Comparison of ENCODE assay signal across 13 cellular contexts in the genomic region with DNA sequence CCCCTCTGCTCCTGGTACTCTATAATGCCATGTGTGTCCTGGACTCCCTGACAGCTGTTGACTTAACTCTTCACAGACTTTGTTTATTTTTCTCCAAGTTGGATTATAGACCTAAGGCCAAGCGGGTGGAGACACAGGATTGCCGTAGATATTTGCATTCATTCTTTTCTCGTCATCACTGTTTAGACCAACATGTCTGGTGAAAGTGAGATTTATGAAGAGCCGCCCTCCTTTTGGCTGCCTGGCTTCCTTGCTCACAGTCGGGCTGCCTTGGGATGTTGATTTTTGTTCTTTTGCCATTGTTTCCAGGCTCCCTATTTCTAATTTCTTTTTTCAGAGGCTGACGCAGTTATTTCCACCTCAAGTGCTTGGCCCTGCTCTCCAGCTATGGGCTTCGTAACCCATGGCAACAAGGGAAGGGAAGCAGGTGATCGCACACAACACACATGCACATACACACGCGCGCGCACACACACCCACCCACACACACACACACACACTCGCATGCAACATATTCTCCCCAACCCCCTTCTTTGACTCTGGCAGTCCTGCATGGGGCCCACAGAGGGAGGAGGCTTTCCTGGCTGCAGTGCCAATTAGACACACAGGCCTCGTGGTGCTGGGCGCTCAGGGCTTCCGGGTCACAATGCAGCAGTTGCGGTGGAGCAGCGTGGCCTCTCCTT.
DNase-seq lines count a peak whose midpoint lies in the region; ATAC-seq and TF ChIP-seq lines count a peak whose summit lies in the region.
"Had no signal": no experiment of that assay in that cellular context is flagged by ENCODE, and none has a peak within 500 bp of the region (broad histone marks: within the 10 kb centered on the region; RNA-seq: fewer than 3 reads in every experiment).

No MANE protein-coding gene starts in this region.

- H3K9me3 Mint-ChIP-seq in activated CD4-positive, alpha-beta T cell treated with anti-CD3 and anti-CD28 coated beads, Interleukin-2, amount 10 ng/mL, durations not matched to agents 7 days and 5 days, result no peaks in the 10 kb centered on the region
- H3K9me3 Mint-ChIP-seq in naive thymus-derived CD8-positive, alpha-beta T cell, result no peaks in the 10 kb centered on the region
- H3K9me3 Mint-ChIP-seq: activated T-helper 1 cell treated with anti-CD3 and anti-CD28 coated beads, Interleukin-12 subunit alpha, Interleukin-12 subunit beta, Interleukin-2, Interleukin-4 antibody, amounts not matched to agents 30 ng/mL and 10 ng/mL and 1 ng/mL, durations not matched to agents 14 hours and 24 hours and 36 hours; CD8-positive, alpha-beta T cell; mesothelial cell of epicardium had no signal

- no peak for TF ChIP-seq POLR2A in spleen (IDR thresholded peaks at IDR 0.05)

- no peaks in the 10 kb centered on the region for H3K36me3 Mint-ChIP-seq in activated CD4-positive, alpha-beta T cell treated with anti-CD3 and anti-CD28 coated beads, Interleukin-2, amount 10 ng/mL, durations not matched to agents 7 days and 5 days (ENCODE audit: low read depth)
- H3K36me3 Mint-ChIP-seq in naive thymus-derived CD8-positive, alpha-beta T cell, result no peaks in the 10 kb centered on the region
- H3K36me3 Mint-ChIP-seq: CD8-positive, alpha-beta T cell; mesothelial cell of epicardium had no signal

- no peaks in the 10 kb centered on the region for H3K4me1 Mint-ChIP-seq in activated CD4-positive, alpha-beta T cell treated with anti-CD3 and anti-CD28 coated beads, Interleukin-2, amount 10 ng/mL, durations not matched to agents 7 days and 5 days
- H3K4me1 Mint-ChIP-seq in naive thymus-derived CD8-positive, alpha-beta T cell, result peaks cover 0 to 2% (median 0%) of the 10 kb centered on the region in 4 donors

- H3K4me1 ChIP-seq in spleen, result no peaks in the 10 kb centered on the region
- H3K4me1 ChIP-seq: right atrium auricular region had no signal

- H3K36me3 ChIP-seq in spleen, result no peaks in the 10 kb centered on the region
- H3K36me3 ChIP-seq: right atrium auricular region had no signal

- DNase-seq in NCI-H1105 (lab: John Stamatoyannopoulos, UW) (peak; percentile 74), NCI-H69 (lab: John Stamatoyannopoulos, UW) (peak; percentile 23), head of caudate nucleus (peak in 27 of 42 donors; percentile 5 to 66 (median 24)), spleen (peak; percentile 80)
- DNase-seq in activated CD4-positive, alpha-beta T cell treated with anti-CD3 and anti-CD28 coated beads, Interleukin-2, amount 10 ng/mL, durations not matched to agents 7 days and 5 days, result no peak
- DNase-seq in naive thymus-derived CD8-positive, alpha-beta T cell, result no peak
- DNase-seq: activated CD4-positive, alpha-beta T cell treated with anti-CD3 and anti-CD28 coated beads for 1 hour; CD8-positive, alpha-beta T cell; KBM-7 had no signal

- CTCF ChIA-PET in activated CD4-positive, alpha-beta T cell treated with anti-CD3 and anti-CD28 coated beads, Interleukin-2, amount 10 ng/mL, durations not matched to agents 7 days and 5 days (lab: Charles Lee), result interaction anchor here (1.8 kb wide), 1 partner anchor 11 kb away, joined by 6 read pairs; no protein-coding TSS in a partner anchor

- intact Hi-C loops in head of caudate nucleus (cut with DNase I) (no loop called here), spleen (cut with DNase I; ENCODE audit: low total_unique reads) (no loop called here)

- no peaks in the 10 kb centered on the region for H3K9me3 ChIP-seq in spleen
- H3K9me3 ChIP-seq: right atrium auricular region had no signal

- ATAC-seq in GM18907 (IDR thresholded peaks at IDR 0.05; ENCODE audit: unreplicated experiment), result no peak
- ATAC-seq in naive thymus-derived CD8-positive, alpha-beta T cell, result no peak
- ATAC-seq: CD8-positive, alpha-beta T cell had no signal

- no peak overlapping the region for H3K4me3 Mint-ChIP-seq in activated CD4-positive, alpha-beta T cell treated with anti-CD3 and anti-CD28 coated beads, Interleukin-2, amount 10 ng/mL, durations not matched to agents 7 days and 5 days
- H3K4me3 Mint-ChIP-seq in naive thymus-derived CD8-positive, alpha-beta T cell, result no peak overlapping the region
- H3K4me3 Mint-ChIP-seq: activated T-helper 1 cell treated with anti-CD3 and anti-CD28 coated beads, Interleukin-12 subunit alpha, Interleukin-12 subunit beta, Interleukin-2, Interleukin-4 antibody, amounts not matched to agents 30 ng/mL and 10 ng/mL and 1 ng/mL, durations not matched to agents 14 hours and 24 hours and 36 hours; CD8-positive, alpha-beta T cell; mesothelial cell of epicardium had no signal

- H3K27ac Mint-ChIP-seq in activated CD4-positive, alpha-beta T cell treated with anti-CD3 and anti-CD28 coated beads, Interleukin-2, amount 10 ng/mL, durations not matched to agents 7 days and 5 days, result no peak overlapping the region
- no peak overlapping the region for H3K27ac Mint-ChIP-seq in naive thymus-derived CD8-positive, alpha-beta T cell
- H3K27ac Mint-ChIP-seq: activated T-helper 1 cell treated with anti-CD3 and anti-CD28 coated beads, Interleukin-12 subunit alpha, Interleukin-12 subunit beta, Interleukin-2, Interleukin-4 antibody, amounts not matched to agents 30 ng/mL and 10 ng/mL and 1 ng/mL, durations not matched to agents 14 hours and 24 hours and 36 hours; CD8-positive, alpha-beta T cell; mesothelial cell of epicardium had no signal

- POLR2A ChIA-PET in activated CD4-positive, alpha-beta T cell treated with anti-CD3 and anti-CD28 coated beads, Interleukin-2, amount 10 ng/mL, durations not matched to agents 7 days and 5 days (lab: Charles Lee), result no interaction called here
- POLR2A ChIA-PET in naive thymus-derived CD8-positive, alpha-beta T cell (lab: Charles Lee), result no interaction called here

- no peak for TF ChIP-seq CTCF in spleen (IDR thresholded peaks at IDR 0.05 in 8 of 11, conservative IDR thresholded peaks at IDR 0.05 in 3 of 11)

- peak overlapping the region in 6 of 8 donors; percentile 16 to 70 (median 36) for H3K27ac ChIP-seq in spleen
- H3K27ac ChIP-seq: right atrium auricular region had no signal

- peaks cover 0 to 30% (median 0%) of the 10 kb centered on the region in 7 donors for H3K27me3 ChIP-seq in spleen (replicated peaks in 1 of 7)
- H3K27me3 ChIP-seq: right atrium auricular region had no signal

- H3K27me3 Mint-ChIP-seq in activated CD4-positive, alpha-beta T cell treated with anti-CD3 and anti-CD28 coated beads, Interleukin-2, amount 10 ng/mL, durations not matched to agents 7 days and 5 days, result peaks cover 49% of the 10 kb centered on the region
- H3K27me3 Mint-ChIP-seq in naive thymus-derived CD8-positive, alpha-beta T cell, result peaks cover 28 to 61% (median 39%) of the 10 kb centered on the region in 5 donors

- no peak overlapping the region for H3K4me3 ChIP-seq in spleen
- H3K4me3 ChIP-seq: right atrium auricular region had no signal

- WGBS in spleen, 5 donors, result 53 to 73% (median 64%) methylated on average over 14 to 18 of the region's 18 CpGs

Comparison
In these comparisons a context has a peak if more than half of its experiments do, and no peak if none do; other contexts are left out.
1. DNase-seq: peak in NCI-H1105 (single experiment), NCI-H69 (single experiment), head of caudate nucleus (27 of 42) and spleen (single experiment); none in activated CD4-positive, alpha-beta T cell treated with anti-CD3 and anti-CD28 coated beads, Interleukin-2, amount 10 ng/mL, durations not matched to agents 7 days and 5 days (single experiment) and naive thymus-derived CD8-positive, alpha-beta T cell (0 of 10).